ENCODE assay signal across 8 cellular contexts in the genomic region with DNA sequence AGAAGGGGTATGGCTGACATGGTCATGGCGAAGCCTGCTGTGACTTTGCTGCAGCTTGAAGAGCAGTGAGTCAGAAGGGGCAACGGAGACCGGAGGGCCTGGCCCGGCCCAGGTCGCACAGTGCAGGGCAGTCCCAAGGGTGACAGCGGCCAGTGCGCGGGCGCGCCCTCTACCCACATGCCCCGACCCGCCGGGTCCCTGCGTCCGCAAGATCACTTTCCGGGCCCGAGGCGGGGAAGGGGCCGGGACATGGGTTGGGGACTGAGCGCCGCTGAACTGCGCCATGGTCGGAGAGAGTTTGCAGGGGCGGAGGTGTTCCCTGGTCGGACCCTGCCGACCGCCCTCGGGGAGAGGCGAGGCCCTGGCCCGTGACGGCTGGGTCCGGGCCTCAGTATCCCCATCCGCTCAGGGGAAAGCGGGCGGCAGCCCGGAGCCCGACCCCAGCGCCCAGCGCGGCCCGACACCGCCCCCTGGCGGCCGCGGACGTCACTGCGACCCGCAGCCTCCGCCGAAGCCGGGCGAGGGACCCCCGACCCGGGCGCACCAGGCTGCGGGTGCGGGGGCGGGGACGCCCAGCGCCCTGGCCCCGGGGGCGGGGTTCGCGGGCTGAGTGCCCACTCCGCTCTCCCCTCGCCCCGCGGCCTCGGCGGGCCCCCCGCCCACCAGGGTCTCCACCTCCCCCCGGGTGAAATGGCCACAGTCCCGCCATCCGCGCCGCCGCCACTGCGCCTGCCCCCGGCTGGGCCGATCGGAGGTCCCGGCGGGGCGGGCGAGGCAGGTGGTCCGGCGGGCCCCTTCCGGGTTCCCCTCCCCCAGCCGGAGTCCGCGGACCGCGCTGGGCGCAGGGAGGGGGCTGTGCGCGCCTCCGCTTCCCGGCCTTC. TPM values are rescaled to one million over a fixed set of nuclear protein-coding genes. Genes with fewer than 3 reads are reported as not detected.
DNase-seq lines count a peak whose midpoint lies in the region; ATAC-seq and TF ChIP-seq lines count a peak whose summit lies in the region.

No MANE protein-coding gene starts in this region.

- peak overlapping the region; percentile 45 to 46 for H3K27ac ChIP-seq in tibial artery

- no peaks in the 10 kb centered on the region for H3K36me3 Mint-ChIP-seq in activated T-cell treated with anti-CD3 and anti-CD28 coated beads, Interleukin-2, amount 50 U/mL, for 72 hours (ENCODE audit: insufficient read depth in 2 of 2)
- no peaks in the 10 kb centered on the region for H3K36me3 Mint-ChIP-seq in neural crest cell (ENCODE audit: low read depth)

- peak overlapping the region; percentile 75 for H3K27ac Mint-ChIP-seq in activated T-cell treated with anti-CD3 and anti-CD28 coated beads, Interleukin-2, amount 50 U/mL, for 72 hours
- no peak overlapping the region for H3K27ac Mint-ChIP-seq in neural crest cell (ENCODE audit: unreplicated experiment)

- H3K9me3 ChIP-seq in HAP-1 = no peaks in the 10 kb centered on the region
- H3K9me3 ChIP-seq in tibial artery = no peaks in the 10 kb centered on the region

- DNase-seq in GM04504 (ENCODE audit: low read depth) (peak; percentile 6), HAP-1 (ENCODE audit: low spot score in 2 of 2) (peak; percentile 47 to 78), NOMO-1 treated with DMSO at 0.1 percent for 48 hours (lab: John Stamatoyannopoulos, UW; ENCODE audit: unreplicated experiment) (peak; percentile 35), fibroblast of pulmonary artery (ENCODE audit: low read depth) (no peak), neural crest cell (ENCODE audit: low read depth, low spot score) (peak; percentile 83), tibial artery (no peak), SIG-M5 (lab: John Stamatoyannopoulos, UW) (no peak)
- DNase-seq in activated T-cell treated with anti-CD3 and anti-CD28 coated beads, Interleukin-2, amount 50 U/mL, for 72 hours = peak; percentile 67 to 83

- peaks cover 4% of the 10 kb centered on the region for H3K4me1 Mint-ChIP-seq in activated T-cell treated with anti-CD3 and anti-CD28 coated beads, Interleukin-2, amount 50 U/mL, for 72 hours (ENCODE audit: low read depth)
- H3K4me1 Mint-ChIP-seq in neural crest cell = peaks cover 12% of the 10 kb centered on the region

- intact Hi-C loops in tibial artery (cut with DNase I; ENCODE audit: low total_unique reads) = loop anchor here (2.0 kb wide), 1 partner anchor 78 kb away; no protein-coding TSS in a partner anchor

- in situ Hi-C loops in HAP-1 (cut with MboI; ENCODE audit: low sequenced_read_pairs) = loop anchor here (10.0 to 25.0 kb wide), 2 partner anchors 282 to 554 kb away; a partner anchor contains a TSS

- peak; percentile 19 for TF ChIP-seq CTCF in fibroblast of pulmonary artery (IDR thresholded peaks at IDR 0.05; ENCODE audit: low read length, missing control alignments)
- TF ChIP-seq CTCF in neural crest cell (conservative IDR thresholded peaks at IDR 0.05) = peak; percentile 94
- TF ChIP-seq CTCF in tibial artery (IDR thresholded peaks at IDR 0.05) = peak; percentile 77 to 97

- H3K9me3 Mint-ChIP-seq in activated T-cell treated with anti-CD3 and anti-CD28 coated beads, Interleukin-2, amount 50 U/mL, for 72 hours = no peaks in the 10 kb centered on the region
- no peaks in the 10 kb centered on the region for H3K9me3 Mint-ChIP-seq in neural crest cell

- peak overlapping the region; percentile 86 to 87 for H3K4me3 Mint-ChIP-seq in activated T-cell treated with anti-CD3 and anti-CD28 coated beads, Interleukin-2, amount 50 U/mL, for 72 hours
- peak overlapping the region; percentile 85 for H3K4me3 Mint-ChIP-seq in neural crest cell

- H3K4me3 ChIP-seq in HAP-1 (peak overlapping the region; percentile 44), fibroblast of pulmonary artery (replicated peaks; ENCODE audit: low read depth, low read length) (peak overlapping the region; percentile 56), tibial artery (peak overlapping the region; percentile 55 to 58)

- H3K27me3 ChIP-seq in HAP-1 (ENCODE audit: low read depth) = no peaks in the 10 kb centered on the region
- no peaks in the 10 kb centered on the region for H3K27me3 ChIP-seq in tibial artery

- peak; percentile 83 for ATAC-seq in activated T-cell treated with anti-CD3 and anti-CD28 coated beads, Interleukin-2, amount 50 U/mL, for 72 hours (replicated peaks in 1 of 2)

- peaks cover 18% of the 10 kb centered on the region for H3K27me3 Mint-ChIP-seq in activated T-cell treated with anti-CD3 and anti-CD28 coated beads, Interleukin-2, amount 50 U/mL, for 72 hours (ENCODE audit: low read depth)
- H3K27me3 Mint-ChIP-seq in neural crest cell (ENCODE audit: low read depth) = no peaks in the 10 kb centered on the region

- H3K4me1 ChIP-seq in HAP-1 = peaks cover 4% of the 10 kb centered on the region
- peaks cover 0 to 14% (median 11%) of the 10 kb centered on the region in 4 donors for H3K4me1 ChIP-seq in tibial artery

- no peaks in the 10 kb centered on the region for H3K36me3 ChIP-seq in HAP-1 (replicated peaks)
- no peaks in the 10 kb centered on the region for H3K36me3 ChIP-seq in tibial artery

RNA-seq across cellular contexts. Expression of a gene that starts 7.2 kb away (rescaled TPM):
- 1 to 10 TPM; 3.2 to 4.5 TPM for total RNA-seq in activated T-cell treated with anti-CD3 and anti-CD28 coated beads, Interleukin-2, amount 50 U/mL, for 72 hours
- total RNA-seq in neural crest cell = 33.2 and 40.0 TPM in 2 replicates

Comparison
In these comparisons a context has a peak if more than half of its experiments do, and no peak if none do; other contexts are left out.
1. DNase-seq: peak in GM04504 (single experiment), HAP-1 (2 of 2), NOMO-1 treated with DMSO at 0.1 percent for 48 hours (single experiment), activated T-cell treated with anti-CD3 and anti-CD28 coated beads, Interleukin-2, amount 50 U/mL, for 72 hours (2 of 2) and neural crest cell (single experiment); none in fibroblast of pulmonary artery (single experiment), tibial artery (0 of 2) and SIG-M5 (single experiment).
2. CTCF ChIP-seq: peak in every context shown above with its lines; median percentile 94 in neural crest cell; 87 in tibial artery; 19 in fibroblast of pulmonary artery.
3. Peak in every context shown above with its lines, with median percentiles within 50 percentile points of each other: H3K4me3 ChIP-seq.